11 cellular contexts compared by ENCODE assay signal in the genomic region with DNA sequence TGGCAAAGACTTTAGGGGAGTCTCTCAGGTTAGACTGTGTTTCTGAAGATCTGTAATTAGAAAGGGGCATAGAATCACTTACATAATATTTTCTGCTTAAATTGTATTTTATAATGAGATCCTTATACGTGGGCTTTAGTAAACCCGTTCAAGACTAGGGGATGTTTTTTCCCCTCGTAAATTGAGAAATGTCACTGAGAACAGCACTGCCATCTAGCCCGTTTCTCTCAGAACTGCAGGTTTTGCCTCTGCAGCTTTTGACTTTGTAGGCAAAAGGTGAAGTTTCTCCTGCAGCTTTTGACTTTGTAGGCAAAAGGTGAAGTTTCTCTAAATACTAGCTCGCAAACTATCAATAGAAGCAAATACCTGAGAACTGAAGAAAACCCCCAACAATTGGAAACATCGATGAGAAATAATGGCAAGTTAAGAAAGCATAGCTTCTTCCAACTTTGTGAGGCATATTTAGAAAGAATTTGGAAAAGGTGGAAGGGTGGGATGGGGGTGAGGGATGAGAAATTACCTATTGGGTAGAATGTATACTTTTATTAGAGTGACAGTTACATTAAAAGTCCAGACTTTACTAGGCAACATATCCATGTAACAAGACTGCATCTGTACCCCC. TPM values are rescaled to one million over a fixed set of nuclear protein-coding genes. Genes with fewer than 3 reads are reported as not detected.
DNase-seq lines count a peak whose midpoint lies in the region; TF ChIP-seq lines count a peak whose summit lies in the region.
"Had no signal": no experiment of that assay in that cellular context is flagged by ENCODE, and none has a peak within 500 bp of the region (broad histone marks: within the 10 kb centered on the region; RNA-seq: fewer than 3 reads in every experiment).

No MANE protein-coding gene starts in this region.

- no peak overlapping the region for H3K4me3 ChIP-seq in Loucy (ENCODE audit: low read length, poor library complexity, severe bottlenecking)
- H3K4me3 ChIP-seq: mucosa of descending colon had no signal

- H3K4me3 Mint-ChIP-seq in chondrocyte (ENCODE audit: unreplicated experiment) (no peak overlapping the region), progenitor cell of endocrine pancreas (ENCODE audit: low read depth) (no peak overlapping the region)

- no peaks in the 10 kb centered on the region for H3K9me2 ChIP-seq in Loucy (replicated peaks; ENCODE audit: low read depth, low read length)

- H3K27me3 Mint-ChIP-seq in chondrocyte (ENCODE audit: low read depth) (peaks cover 21% of the 10 kb centered on the region), progenitor cell of endocrine pancreas (peaks cover 26% of the 10 kb centered on the region)

- no peaks in the 10 kb centered on the region for H3K79me2 ChIP-seq in Loucy (ENCODE audit: insufficient read depth, low read length)

- H3K4me1 Mint-ChIP-seq in chondrocyte (ENCODE audit: low read depth) (peaks cover 4% of the 10 kb centered on the region), progenitor cell of endocrine pancreas (ENCODE audit: low read depth) (peaks cover 2% of the 10 kb centered on the region)

- no peaks in the 10 kb centered on the region for H4K20me1 ChIP-seq in Loucy (ENCODE audit: insufficient read depth, low read length, poor library complexity, severe bottlenecking)

- TF ChIP-seq CTCF in Loucy (conservative IDR thresholded peaks at IDR 0.05; ENCODE audit: low read length) (peak; percentile 73), chondrocyte (IDR thresholded peaks at IDR 0.05) (peak; percentile 74), progenitor cell of endocrine pancreas (IDR thresholded peaks at IDR 0.05; ENCODE audit: unreplicated experiment) (peak; percentile 61)

- no peaks in the 10 kb centered on the region for H3K4me1 ChIP-seq in Loucy (ENCODE audit: insufficient read depth, low read length, poor library complexity, severe bottlenecking)

- H3K4me2 ChIP-seq in Loucy (ENCODE audit: low read depth, low read length, poor library complexity, severe bottlenecking): no peak overlapping the region

- no peaks in the 10 kb centered on the region for H3K27me3 ChIP-seq in Loucy (ENCODE audit: insufficient read depth, low read length, poor library complexity, severe bottlenecking)

- no peak overlapping the region for H3K27ac Mint-ChIP-seq in chondrocyte (ENCODE audit: unreplicated experiment)
- H3K27ac Mint-ChIP-seq in progenitor cell of endocrine pancreas: no peak overlapping the region

- no peak overlapping the region for H3K9ac ChIP-seq in Loucy (ENCODE audit: low read depth, low read length, poor library complexity, severe bottlenecking)

- no peaks in the 10 kb centered on the region for H3F3A ChIP-seq in Loucy (ENCODE audit: low read depth)

- H3K9me3 Mint-ChIP-seq in chondrocyte (ENCODE audit: low read depth): peaks cover 11% of the 10 kb centered on the region
- H3K9me3 Mint-ChIP-seq in progenitor cell of endocrine pancreas (ENCODE audit: low read depth): peaks cover 12% of the 10 kb centered on the region

- no peak overlapping the region for H2AFZ ChIP-seq in Loucy (ENCODE audit: low read length)

- DNase-seq in SIG-M5 treated with dmso at 0.1 percent for 504 hours (lab: John Stamatoyannopoulos, UW; ENCODE audit: unreplicated experiment): peak; percentile 12
- no peak for DNase-seq in SIG-M5 (lab: John Stamatoyannopoulos, UW)
- no peak for DNase-seq in chondrocyte (ENCODE audit: low spot score)
- no peak for DNase-seq in progenitor cell of endocrine pancreas (ENCODE audit: low spot score, unreplicated experiment)
- no peak for DNase-seq in hippocampal formation (lab: John Stamatoyannopoulos, UW)
- DNase-seq in AG20443 (ENCODE audit: low spot score): no peak
- DNase-seq in HUDEP-2 (lab: John Stamatoyannopoulos, UW; ENCODE audit: unreplicated experiment in 76 of 76): no peak
- DNase-seq: NCI-H187; stimulated activated CD4-positive, alpha-beta T cell treated with anti-CD3 and anti-CD28 coated beads, Interleukin-4, amount 100 ng/mL, for 4 hours had no signal

- H3K36me3 ChIP-seq in Loucy (ENCODE audit: insufficient read depth, low read length): no peaks in the 10 kb centered on the region

- peaks cover 6% of the 10 kb centered on the region; the same call in 1 of the 2 replicates for H3K9me3 ChIP-seq in Loucy (ENCODE audit: insufficient read depth, low read depth, low read length)

- H3K36me3 Mint-ChIP-seq in chondrocyte (ENCODE audit: low read depth): peaks cover 5% of the 10 kb centered on the region
- no peaks in the 10 kb centered on the region for H3K36me3 Mint-ChIP-seq in progenitor cell of endocrine pancreas (ENCODE audit: insufficient read depth)

RNA-seq across cellular contexts. Expression of a gene that starts 9.9 kb away (rescaled TPM):
- total RNA-seq in chondrocyte: not detected in 3 replicates
- total RNA-seq in progenitor cell of endocrine pancreas: not detected in 2 replicates
